Comparison of ENCODE assay signal across 26 cellular contexts in the genomic region with DNA sequence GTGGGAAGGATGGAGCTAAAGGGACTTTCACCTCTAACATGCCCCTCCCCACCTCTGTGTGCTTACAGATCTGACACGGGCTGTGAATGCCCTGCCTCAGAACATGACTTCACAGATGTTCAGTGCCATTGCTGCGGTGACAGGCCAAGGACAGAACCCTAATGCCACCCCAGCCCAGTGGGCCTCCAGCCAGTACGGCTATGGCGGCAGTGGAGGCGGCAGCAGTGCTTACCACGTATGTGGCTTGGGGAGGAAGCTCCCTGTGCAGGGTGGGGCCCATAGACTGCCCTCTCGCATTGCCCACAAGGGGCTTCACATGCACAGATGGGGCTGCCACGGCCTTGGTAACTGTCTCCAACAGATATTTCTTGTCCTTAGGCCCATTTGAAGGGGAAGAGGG. TPM values are rescaled to one million over a fixed set of nuclear protein-coding genes. Genes with fewer than 3 reads are reported as not detected.
"Had no signal": no experiment of that assay in that cellular context is flagged by ENCODE, and none has a peak within 500 bp of the region (broad histone marks: within the 10 kb centered on the region; RNA-seq: fewer than 3 reads in every experiment).

No MANE protein-coding gene starts in this region.

- H3K4me1 ChIP-seq: colonic mucosa, sigmoid colon, suprapubic skin, tibial artery, upper lobe of left lung, uterus had no signal

- H3K36me3 ChIP-seq: uterus had no signal

- DNase-seq: cerebellar nuclear complex; colonic mucosa; dermis blood vessel endothelial cell; effector CD4-positive, alpha-beta T cell; endodermal cell; erythroblast; glutamatergic neuron; immature natural killer cell; left cardiac atrium; left ventricle myocardium superior; mesenchymal stem cell; naive B cell; sigmoid colon; stimulated activated CD4-positive, alpha-beta T cell treated with anti-CD3 and anti-CD28 coated beads, Interleukin-12 subunit alpha, Interleukin-12 subunit beta, amount 100 ng/mL, for 4 hours; stimulated activated CD4-positive, alpha-beta T cell treated with anti-CD3 and anti-CD28 coated beads, Interleukin-2, amount 100 ng/mL, for 48 hours; stimulated activated naive CD8-positive, alpha-beta T cell treated with anti-CD3 and anti-CD28 coated beads, Interleukin-15, Interleukin-2, amounts not matched to agents 100 U/mL and 50 U/mL, for 24 hours; tibial artery; uterus had no signal

- H3K27ac ChIP-seq: colonic mucosa, neutrophil, sigmoid colon, skin epidermis, suprapubic skin, tibial artery, upper lobe of left lung, uterus had no signal

- H3K4me3 ChIP-seq: colonic mucosa, lung, sigmoid colon, skin epidermis, suprapubic skin, tibial artery, upper lobe of left lung, uterus had no signal

- ATAC-seq: left cardiac atrium; left ventricle myocardium superior; stimulated activated naive CD8-positive, alpha-beta T cell treated with anti-CD3 and anti-CD28 coated beads, Interleukin-15, Interleukin-2, amounts not matched to agents 100 U/mL and 50 U/mL, for 24 hours had no signal

- H3K9me3 ChIP-seq: colonic mucosa, neutrophil, sigmoid colon, suprapubic skin, tibial artery, upper lobe of left lung, uterus had no signal

- FAIRE-seq: endothelial cell of umbilical vein, frontal cortex, keratinocyte had no signal

- H3K27me3 ChIP-seq: colonic mucosa, neutrophil, sigmoid colon, suprapubic skin, tibial artery, upper lobe of left lung, uterus had no signal

RNA-seq across cellular contexts. Expression of gene TLCD1, which starts 25.8 kb away (rescaled TPM):
- polyA plus RNA-seq: immature natural killer cell had no signal
